8 cellular contexts compared by ENCODE assay signal in the genomic region with DNA sequence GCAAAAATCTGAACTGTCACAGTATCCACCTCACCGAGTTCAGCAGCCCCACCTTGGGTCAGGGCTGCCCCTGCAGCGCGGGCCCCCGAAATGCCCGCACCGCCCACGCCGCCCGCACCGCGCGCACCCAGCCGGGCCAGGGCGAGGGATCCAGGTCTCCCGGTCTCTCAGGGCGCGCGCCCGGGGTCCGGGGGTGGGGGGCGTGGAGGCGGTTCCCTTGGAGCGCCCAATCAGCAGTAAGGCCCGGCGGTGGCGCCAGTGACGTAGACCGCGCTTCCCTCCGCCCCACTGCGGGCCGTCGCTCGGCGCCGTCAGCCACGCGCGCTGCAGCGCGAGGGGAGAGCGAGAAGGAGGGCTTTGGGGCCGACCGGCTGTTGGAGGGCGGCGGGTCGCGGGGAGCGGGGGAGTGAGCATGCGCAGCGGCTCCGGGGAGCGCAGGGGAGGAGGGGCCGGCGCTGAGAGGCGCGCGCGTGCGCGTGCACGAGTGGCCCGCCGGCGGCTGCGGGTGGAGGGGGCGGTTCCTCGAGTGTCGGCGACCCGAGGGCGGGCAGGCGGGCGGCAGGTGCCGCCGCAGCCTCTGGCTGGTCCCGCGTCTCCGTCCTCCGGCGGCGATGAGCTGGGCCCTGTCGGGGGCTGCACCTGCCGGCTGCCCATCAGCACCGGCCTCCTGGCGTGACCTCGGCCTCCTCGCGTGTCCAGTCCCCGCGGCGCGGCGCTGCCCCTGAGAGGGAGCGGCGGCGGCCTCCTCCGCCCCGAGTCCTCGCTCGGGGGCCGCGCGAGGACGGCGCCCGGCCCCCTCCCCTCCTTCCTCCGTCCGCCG. TPM values are rescaled to one million over a fixed set of nuclear protein-coding genes. Genes with fewer than 3 reads are reported as not detected.
DNase-seq lines count a peak whose midpoint lies in the region; ATAC-seq and TF ChIP-seq lines count a peak whose summit lies in the region.

A gene with protein sequence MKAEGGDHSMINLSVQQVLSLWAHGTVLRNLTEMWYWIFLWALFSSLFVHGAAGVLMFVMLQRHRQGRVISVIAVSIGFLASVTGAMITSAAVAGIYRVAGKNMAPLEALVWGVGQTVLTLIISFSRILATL (plus strand): TSS at position 521 of the 820 bp plus-strand sequence. CDS start 529 bp downstream, outside the sequence.

- WGBS in gastroesophageal sphincter (ENCODE audit: low coverage in 1 of 2), 2 donors = 1% methylated on average over 17 of the region's 110 CpGs; no CpG with 5 or more reads in 1 of the 2 donors

- H3K9me3 ChIP-seq in SJSA1 (replicated peaks) (no peaks in the 10 kb centered on the region), gastroesophageal sphincter (no peaks in the 10 kb centered on the region)

- H3K36me3 ChIP-seq in SJSA1 (no peaks in the 10 kb centered on the region), gastroesophageal sphincter (no peaks in the 10 kb centered on the region)

- H3K4me3 ChIP-seq in SJSA1 (peak within 1 kb of the TSS; percentile 55), gastroesophageal sphincter (peak within 1 kb of the TSS; percentile 89)

- peaks cover 15% of the 10 kb centered on the region for H3K27me3 Mint-ChIP-seq in HFFc6 (ENCODE audit: insufficient read depth)
- H3K27me3 Mint-ChIP-seq in activated naive CD4-positive, alpha-beta T cell treated with anti-CD3 and anti-CD28 coated beads for 36 hours (ENCODE audit: low read depth) = peaks cover 6% of the 10 kb centered on the region

- peak; percentile 56 for DNase-seq in GM04504 (ENCODE audit: low read depth)
- DNase-seq in HFFc6 = peak; percentile 35
- peak; percentile 94 for DNase-seq in MV-4-11 (lab: John Stamatoyannopoulos, UW)
- DNase-seq in SJSA1 (ENCODE audit: low read depth in 1 of 2, low spot score in 2 of 2) = peak; percentile 67 to 73
- peak; percentile 84 for DNase-seq in activated naive CD4-positive, alpha-beta T cell treated with anti-CD3 and anti-CD28 coated beads for 36 hours
- DNase-seq in occipital lobe (lab: John Stamatoyannopoulos, UW) = peak; percentile 95
- DNase-seq in superior temporal gyrus (ENCODE audit: extremely low spot score) = peak; percentile 96

- H3K27ac ChIP-seq in SJSA1 (no peak within 1 kb of the TSS), gastroesophageal sphincter (peak within 1 kb of the TSS; percentile 55 to 91 (median 86))

- peaks cover 53% of the 10 kb centered on the region for H3K27me3 ChIP-seq in SJSA1 (replicated peaks)
- H3K27me3 ChIP-seq in gastroesophageal sphincter = no peaks in the 10 kb centered on the region

- H3K4me3 Mint-ChIP-seq in HFFc6 = peak within 1 kb of the TSS; percentile 77
- peak within 1 kb of the TSS; percentile 78 for H3K4me3 Mint-ChIP-seq in activated naive CD4-positive, alpha-beta T cell treated with anti-CD3 and anti-CD28 coated beads for 36 hours

- CTCF ChIA-PET in activated naive CD4-positive, alpha-beta T cell treated with anti-CD3 and anti-CD28 coated beads for 36 hours (lab: Charles Lee) = no interaction called here

- H3K9me3 Mint-ChIP-seq in HFFc6 = no peaks in the 10 kb centered on the region
- no peaks in the 10 kb centered on the region for H3K9me3 Mint-ChIP-seq in activated naive CD4-positive, alpha-beta T cell treated with anti-CD3 and anti-CD28 coated beads for 36 hours

- peaks cover 6% of the 10 kb centered on the region for H3K4me1 Mint-ChIP-seq in HFFc6 (ENCODE audit: low read depth)
- H3K4me1 Mint-ChIP-seq in activated naive CD4-positive, alpha-beta T cell treated with anti-CD3 and anti-CD28 coated beads for 36 hours (ENCODE audit: low read depth) = peaks cover 9% of the 10 kb centered on the region

- peak; percentile 98 for ATAC-seq in gastroesophageal sphincter

- TF ChIP-seq CTCF in HFFc6 (IDR thresholded peaks at IDR 0.05) = no peak
- TF ChIP-seq CTCF in gastroesophageal sphincter (IDR thresholded peaks at IDR 0.05) = no peak

- no peak for TF ChIP-seq EP300 in gastroesophageal sphincter (IDR thresholded peaks at IDR 0.05)

- H3K4me1 ChIP-seq in SJSA1 (replicated peaks) (peaks cover 20% of the 10 kb centered on the region), gastroesophageal sphincter (peaks cover 0 to 28% (median 0%) of the 10 kb centered on the region in 3 donors)

- TF ChIP-seq POLR2A in gastroesophageal sphincter (IDR thresholded peaks at IDR 0.05) = peak; percentile 75 to 78

- no peak within 1 kb of the TSS for H3K27ac Mint-ChIP-seq in HFFc6
- H3K27ac Mint-ChIP-seq in activated naive CD4-positive, alpha-beta T cell treated with anti-CD3 and anti-CD28 coated beads for 36 hours = no peak within 1 kb of the TSS

- no peaks in the 10 kb centered on the region for H3K36me3 Mint-ChIP-seq in HFFc6 (ENCODE audit: low read depth)
- no peaks in the 10 kb centered on the region for H3K36me3 Mint-ChIP-seq in activated naive CD4-positive, alpha-beta T cell treated with anti-CD3 and anti-CD28 coated beads for 36 hours (ENCODE audit: low read depth)

- intact Hi-C loops in activated naive CD4-positive, alpha-beta T cell treated with anti-CD3 and anti-CD28 coated beads for 36 hours (cut with micrococcal nuclease) = loop anchor here (1.0 to 5.0 kb wide), 9 partner anchors 90 to 1135 kb away; a partner anchor contains a TSS

RNA-seq across cellular contexts. Expression of the gene that starts here (rescaled TPM):
- total RNA-seq in HFFc6 (2021; fragmentation: NEBNext Ultra II Directional; extraction: Animal tissue kit (Norgen Biotek cat#: 25700)) = under 1 TPM; 0.14 to 0.21 (median 0.19) TPM
- under 0.01 TPM in 1 of 2 replicates, not detected in the other for total RNA-seq in SJSA1 (2014; rRNA removed; shearing (Covaris generic))
- total RNA-seq in activated naive CD4-positive, alpha-beta T cell treated with anti-CD3 and anti-CD28 coated beads for 36 hours = under 1 TPM; 0.40 to 0.57 TPM
- total RNA-seq in gastroesophageal sphincter (1 to 10 TPM; 8.0 to 8.6 (median 8.3) TPM), occipital lobe (59.0 TPM)

Comparison
In these comparisons a context has a peak if more than half of its experiments do, and no peak if none do; other contexts are left out.
1. Peak in DNase-seq in HFFc6; RNA of the gene not detected or under 1 TPM.
2. Peak in DNase-seq and H3K4me3 ChIP-seq in SJSA1; RNA of the gene not detected or under 1 TPM.
3. Peak in DNase-seq in activated naive CD4-positive, alpha-beta T cell treated with anti-CD3 and anti-CD28 coated beads for 36 hours; RNA of the gene not detected or under 1 TPM.
4. DNase-seq: peak in every context shown above with its lines; median percentile 96 in superior temporal gyrus; 95 in occipital lobe; 94 in MV-4-11; 84 in activated naive CD4-positive, alpha-beta T cell treated with anti-CD3 and anti-CD28 coated beads for 36 hours; 70 in SJSA1; 56 in GM04504; 35 in HFFc6.